In genomic region chr20:33859157-33859695, GRCh38 we compare ENCODE assay signal across 1 cellular context.
TF ChIP-seq lines count a peak whose summit lies in the region.

No MANE protein-coding gene starts in this region.

TF ChIP-seq in HEK293, 187 proteins besides CTCF, POLR2A, EP300 and RAD21 (continued from another document):
- TF ChIP-seq HIC1 (tag by site-specific recombination; IDR thresholded peaks at IDR 0.05): no peak
